ENCODE assay signal across 11 cellular contexts in the genomic region with DNA sequence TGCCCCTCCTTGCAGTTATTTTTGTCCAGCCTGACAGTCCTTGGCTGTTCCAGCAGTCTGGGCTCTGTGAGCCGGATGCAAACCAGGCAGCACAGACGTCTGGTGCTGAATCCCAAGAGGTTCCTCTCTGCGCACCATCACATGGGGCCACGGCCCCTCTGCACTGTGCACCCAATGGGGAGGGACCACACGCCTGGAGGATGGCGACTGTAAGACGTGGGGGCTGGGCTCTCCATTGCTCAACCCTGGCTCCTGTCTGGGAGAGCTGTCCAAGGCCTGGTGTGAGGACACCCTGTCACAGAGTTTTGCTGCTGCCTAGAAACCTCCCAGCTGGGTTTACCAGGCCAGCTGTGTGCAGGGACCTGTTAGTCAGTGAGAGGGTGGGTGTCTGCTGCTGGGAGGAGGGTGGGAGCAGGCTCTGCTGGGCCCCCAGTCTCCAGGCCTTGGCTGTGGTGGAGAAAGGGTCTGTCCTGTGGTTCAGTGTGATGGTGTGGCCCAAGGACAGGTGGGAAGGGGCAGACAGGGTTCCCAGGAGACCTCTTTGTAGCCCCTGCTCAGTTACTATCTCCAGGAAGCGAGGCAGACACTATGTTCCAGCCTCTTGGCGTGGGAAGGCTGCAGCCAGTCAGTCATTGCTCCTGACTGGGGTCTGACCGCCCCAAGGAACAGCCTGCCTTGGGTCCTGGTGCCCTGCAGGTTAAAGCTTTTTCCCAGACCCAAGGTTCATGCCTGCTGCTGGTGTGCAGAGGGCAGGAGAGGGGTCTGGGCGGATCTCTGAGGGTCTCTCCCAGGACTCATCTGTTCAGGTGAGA. TPM values are rescaled to one million over a fixed set of nuclear protein-coding genes. Genes with fewer than 3 reads are reported as not detected.
DNase-seq lines count a peak whose midpoint lies in the region; ATAC-seq and TF ChIP-seq lines count a peak whose summit lies in the region.
"Had no signal": no experiment of that assay in that cellular context is flagged by ENCODE, and none has a peak within 500 bp of the region (broad histone marks: within the 10 kb centered on the region; RNA-seq: fewer than 3 reads in every experiment).

No MANE protein-coding gene starts in this region.

- TF ChIP-seq CTCF in SK-N-SH (IDR thresholded peaks at IDR 0.05) (no peak), fibroblast of villous mesenchyme (IDR thresholded peaks at IDR 0.05; ENCODE audit: insufficient read depth, low read depth, low read length) (no peak), mesothelial cell of epicardium (IDR thresholded peaks at IDR 0.05; ENCODE audit: unreplicated experiment) (no peak), tibial nerve (IDR thresholded peaks at IDR 0.05) (no peak), foreskin keratinocyte (conservative IDR thresholded peaks at IDR 0.05) (no peak)

- CTCF ChIA-PET in SK-N-SH (lab: Yijun Ruan, JAX), result interaction anchor here (1.1 to 2.2 kb wide), 5 partner anchors 20 to 49 kb away, joined by 3 to 10 read pairs (median 5); no protein-coding TSS in a partner anchor
- CTCF ChIA-PET in activated CD4-positive, alpha-beta T cell treated with anti-CD3 and anti-CD28 coated beads, Interleukin-2, amount 10 ng/mL, durations not matched to agents 7 days and 5 days (lab: Charles Lee), result interaction anchor here (1.3 kb wide), 1 partner anchor 8 kb away, joined by 3 read pairs; no protein-coding TSS in a partner anchor

- peak overlapping the region; percentile 58 for H3K27ac Mint-ChIP-seq in mesothelial cell of epicardium
- no peak overlapping the region for H3K27ac Mint-ChIP-seq in activated CD4-positive, alpha-beta T cell treated with anti-CD3 and anti-CD28 coated beads, Interleukin-2, amount 10 ng/mL, durations not matched to agents 7 days and 5 days
- H3K27ac Mint-ChIP-seq: immature natural killer cell had no signal

- no peaks in the 10 kb centered on the region for H3F3A ChIP-seq in SK-N-SH (replicated peaks; ENCODE audit: insufficient read depth)

- no peak for TF ChIP-seq EP300 in SK-N-SH (IDR thresholded peaks at IDR 0.05; ENCODE audit: borderline replicate concordance in 1 of 2, low read depth in 1 of 2, low read length in 1 of 2)
- TF ChIP-seq EP300 in tibial nerve (IDR thresholded peaks at IDR 0.05), result peak in 1 of 2 donors; percentile 88

- H3K27ac ChIP-seq in SK-N-SH (ENCODE audit: low read depth in 2 of 2, low read length in 1 of 2) (peak overlapping the region in 1 of 2 experiments; percentile 70; a peak in 2 of 4 replicates), tibial nerve (peak overlapping the region in 2 of 4 donors; percentile 28 to 43), foreskin keratinocyte (no peak overlapping the region)

- H3K9me3 Mint-ChIP-seq in mesothelial cell of epicardium, result no peaks in the 10 kb centered on the region
- no peaks in the 10 kb centered on the region for H3K9me3 Mint-ChIP-seq in activated CD4-positive, alpha-beta T cell treated with anti-CD3 and anti-CD28 coated beads, Interleukin-2, amount 10 ng/mL, durations not matched to agents 7 days and 5 days
- H3K9me3 Mint-ChIP-seq: immature natural killer cell had no signal

- DNase-seq in SK-N-SH, result peak; percentile 60
- DNase-seq in fibroblast of villous mesenchyme (ENCODE audit: low read depth), result peak; percentile 91
- no peak for DNase-seq in mesothelial cell of epicardium (ENCODE audit: low spot score in 2 of 2, unreplicated experiment in 2 of 2)
- DNase-seq in tibial nerve (ENCODE audit: low spot score in 2 of 2), result peak; percentile 43 to 63
- no peak for DNase-seq in foreskin keratinocyte
- DNase-seq in NOMO-1 (lab: John Stamatoyannopoulos, UW; ENCODE audit: unreplicated experiment in 2 of 2), result no peak
- no peak for DNase-seq in A172 (ENCODE audit: low spot score)
- DNase-seq in activated CD4-positive, alpha-beta T cell treated with anti-CD3 and anti-CD28 coated beads, Interleukin-2, amount 10 ng/mL, durations not matched to agents 7 days and 5 days, result no peak
- DNase-seq: immature natural killer cell had no signal

- H3K9ac ChIP-seq in SK-N-SH, result no peak overlapping the region

- no peak overlapping the region for H3K4me3 Mint-ChIP-seq in mesothelial cell of epicardium
- no peak overlapping the region for H3K4me3 Mint-ChIP-seq in activated CD4-positive, alpha-beta T cell treated with anti-CD3 and anti-CD28 coated beads, Interleukin-2, amount 10 ng/mL, durations not matched to agents 7 days and 5 days
- H3K4me3 Mint-ChIP-seq: immature natural killer cell had no signal

- TF ChIP-seq POLR2A in tibial nerve (IDR thresholded peaks at IDR 0.05), result no peak

- H4K20me1 ChIP-seq in SK-N-SH (ENCODE audit: insufficient read depth), result no peaks in the 10 kb centered on the region

- no peak overlapping the region for H3K4me2 ChIP-seq in SK-N-SH

- H3K36me3 ChIP-seq in SK-N-SH (replicated peaks in 1 of 2; ENCODE audit: control insufficient read depth in 1 of 2, insufficient read depth in 2 of 2, low read length in 1 of 2) (no peaks in the 10 kb centered on the region), tibial nerve (peaks cover 0 to 33% (median 0%) of the 10 kb centered on the region in 3 donors)
- H3K36me3 ChIP-seq: breast epithelium, Peyer's patch had no signal

- peaks cover 42% of the 10 kb centered on the region for H3K27me3 Mint-ChIP-seq in mesothelial cell of epicardium (ENCODE audit: low read depth)
- no peaks in the 10 kb centered on the region for H3K27me3 Mint-ChIP-seq in activated CD4-positive, alpha-beta T cell treated with anti-CD3 and anti-CD28 coated beads, Interleukin-2, amount 10 ng/mL, durations not matched to agents 7 days and 5 days

- no peaks in the 10 kb centered on the region for H3K9me2 ChIP-seq in SK-N-SH

- WGBS in SK-N-SH (ENCODE audit: low lambda C conversion rate), result 40% methylated on average over 5 of the region's 11 CpGs
- WGBS in tibial nerve, 2 donors, result 70 to 83% methylated on average over 6 to 10 of the region's 11 CpGs

- no peaks in the 10 kb centered on the region for H3K79me2 ChIP-seq in SK-N-SH (ENCODE audit: insufficient read depth)

- peaks cover 15% of the 10 kb centered on the region for H3K4me1 Mint-ChIP-seq in mesothelial cell of epicardium
- H3K4me1 Mint-ChIP-seq in activated CD4-positive, alpha-beta T cell treated with anti-CD3 and anti-CD28 coated beads, Interleukin-2, amount 10 ng/mL, durations not matched to agents 7 days and 5 days, result no peaks in the 10 kb centered on the region
- H3K4me1 Mint-ChIP-seq: immature natural killer cell had no signal

- no peak for TF ChIP-seq RAD21 in SK-N-SH (IDR thresholded peaks at IDR 0.05; ENCODE audit: low read length)

- H3K4me3 ChIP-seq in SK-N-SH (ENCODE audit: low read depth in 2 of 2, low read length in 1 of 2) (no peak overlapping the region), fibroblast of villous mesenchyme (ENCODE audit: low read depth, low read length) (no peak overlapping the region), tibial nerve (no peak overlapping the region)
- H3K4me3 ChIP-seq: breast epithelium, Peyer's patch had no signal

- H3K36me3 Mint-ChIP-seq in mesothelial cell of epicardium, result peaks cover 1% of the 10 kb centered on the region
- H3K36me3 Mint-ChIP-seq in activated CD4-positive, alpha-beta T cell treated with anti-CD3 and anti-CD28 coated beads, Interleukin-2, amount 10 ng/mL, durations not matched to agents 7 days and 5 days (ENCODE audit: low read depth), result no peaks in the 10 kb centered on the region
- H3K36me3 Mint-ChIP-seq: immature natural killer cell had no signal

- H3K4me1 ChIP-seq in SK-N-SH (ENCODE audit: control insufficient read depth in 1 of 2, insufficient read depth in 2 of 2, low read depth in 1 of 2, low read length in 1 of 2) (peaks cover 0 to 29% of the 10 kb centered on the region in 2 experiments; a peak in 1 of 4 replicates), tibial nerve (peaks cover 0 to 11% (median 0%) of the 10 kb centered on the region in 4 donors), foreskin keratinocyte (no peaks in the 10 kb centered on the region)
- H3K4me1 ChIP-seq: breast epithelium, Peyer's patch had no signal

- no peak overlapping the region for H2AFZ ChIP-seq in SK-N-SH (ENCODE audit: low read depth)

- peaks cover 4% of the 10 kb centered on the region for H3K27me3 ChIP-seq in SK-N-SH (ENCODE audit: insufficient read depth)
- no peaks in the 10 kb centered on the region for H3K27me3 ChIP-seq in tibial nerve
- peaks cover 28% of the 10 kb centered on the region for H3K27me3 ChIP-seq in foreskin keratinocyte
- H3K27me3 ChIP-seq: breast epithelium, Peyer's patch had no signal

- POLR2A ChIA-PET in SK-N-SH (lab: Yijun Ruan, JAX), result no interaction called here
- POLR2A ChIA-PET in activated CD4-positive, alpha-beta T cell treated with anti-CD3 and anti-CD28 coated beads, Interleukin-2, amount 10 ng/mL, durations not matched to agents 7 days and 5 days (lab: Charles Lee), result no interaction called here

- ATAC-seq in foreskin keratinocyte, result no peak

- no peaks in the 10 kb centered on the region for H3K9me3 ChIP-seq in SK-N-SH
- no peaks in the 10 kb centered on the region for H3K9me3 ChIP-seq in tibial nerve
- H3K9me3 ChIP-seq: breast epithelium, Peyer's patch had no signal

RNA-seq across cellular contexts. Expression of a gene that starts 13.8 kb away (rescaled TPM):
- polyA plus RNA-seq in SK-N-SH (2012; rRNA removed) (not detected in 2 replicates), foreskin keratinocyte (0.06 TPM in 1 of 2 replicates, not detected in the other)
- not detected in 2 replicates for polyA plus RNA-seq in SK-N-SH (2012; cell fraction: cytosol; rRNA removed)
- polyA plus RNA-seq in SK-N-SH (2012; cell fraction: nucleus; rRNA removed), result not detected in 2 replicates
- total RNA-seq in fibroblast of villous mesenchyme (under 0.01 and 0.32 TPM in 2 replicates), mesothelial cell of epicardium (5.6 to 5.7 TPM (median 5.6 TPM) in 3 replicates), tibial nerve (10 to 100 TPM; 11.4 to 19.2 (median 14.3) TPM), foreskin keratinocyte (0.03 TPM in 1 of 2 replicates, not detected in the other)
- not detected in 2 replicates for total RNA-seq in A172 (2014; rRNA removed; shearing (Covaris generic))
- total RNA-seq in activated CD4-positive, alpha-beta T cell treated with anti-CD3 and anti-CD28 coated beads, Interleukin-2, amount 10 ng/mL, durations not matched to agents 7 days and 5 days, result not detected
- polyA plus RNA-seq: immature natural killer cell had no signal

RNA-seq across cellular contexts. Expression of a gene that starts 46.2 kb away (rescaled TPM):
- polyA plus RNA-seq in SK-N-SH (2012; rRNA removed), result 0.12 and 0.73 TPM in 2 replicates
- polyA plus RNA-seq in SK-N-SH (2012; cell fraction: cytosol; rRNA removed), result 0.26 and 0.60 TPM in 2 replicates
- 0.13 and 1.6 TPM in 2 replicates for polyA plus RNA-seq in SK-N-SH (2012; cell fraction: nucleus; rRNA removed)
- not detected in 2 replicates for total RNA-seq in fibroblast of villous mesenchyme
- 0.34 TPM in 1 of 3 replicates, not detected in the others for total RNA-seq in mesothelial cell of epicardium
- total RNA-seq in tibial nerve, result 1 to 10 TPM in 1 of 4 donors, not detected in 3; 2.2 TPM
- not detected in 2 replicates for total RNA-seq in foreskin keratinocyte
- polyA plus RNA-seq in foreskin keratinocyte, result not detected in 2 replicates
- total RNA-seq in A172 (2014; rRNA removed; shearing (Covaris generic)), result not detected in 2 replicates
- not detected for total RNA-seq in activated CD4-positive, alpha-beta T cell treated with anti-CD3 and anti-CD28 coated beads, Interleukin-2, amount 10 ng/mL, durations not matched to agents 7 days and 5 days
- total RNA-seq: Peyer's patch had no signal
- polyA plus RNA-seq: immature natural killer cell had no signal

RNA-seq across cellular contexts. Expression of a gene that starts 49.1 kb away (rescaled TPM):
- polyA plus RNA-seq in SK-N-SH (2012; rRNA removed) (63.0 and 68.8 TPM in 2 replicates), foreskin keratinocyte (126 and 137 TPM in 2 replicates)
- 71.5 and 73.9 TPM in 2 replicates for polyA plus RNA-seq in SK-N-SH (2012; cell fraction: cytosol; rRNA removed)
- 273 and 297 TPM in 2 replicates for polyA plus RNA-seq in SK-N-SH (2012; cell fraction: nucleus; rRNA removed)
- total RNA-seq in fibroblast of villous mesenchyme (115 and 144 TPM in 2 replicates), mesothelial cell of epicardium (307 to 325 TPM (median 319 TPM) in 3 replicates), tibial nerve (100 to 1,000 TPM; 121 to 178 (median 135) TPM), foreskin keratinocyte (201 and 204 TPM in 2 replicates)
- total RNA-seq in A172 (2014; rRNA removed; shearing (Covaris generic)), result 72.8 and 95.1 TPM in 2 replicates
- 100 to 1,000 TPM; 190 to 205 TPM for total RNA-seq in activated CD4-positive, alpha-beta T cell treated with anti-CD3 and anti-CD28 coated beads, Interleukin-2, amount 10 ng/mL, durations not matched to agents 7 days and 5 days

Comparison
In these comparisons a context has a peak if more than half of its experiments do, and no peak if none do; other contexts are left out.
1. DNase-seq: peak in SK-N-SH (single experiment), fibroblast of villous mesenchyme (single experiment) and tibial nerve (2 of 2); none in mesothelial cell of epicardium (0 of 2), foreskin keratinocyte (0 of 2), NOMO-1 (0 of 2), A172 (single experiment) and activated CD4-positive, alpha-beta T cell treated with anti-CD3 and anti-CD28 coated beads, Interleukin-2, amount 10 ng/mL, durations not matched to agents 7 days and 5 days (single experiment).